Comparison of ENCODE assay signal across 10 cellular contexts in the genomic region with DNA sequence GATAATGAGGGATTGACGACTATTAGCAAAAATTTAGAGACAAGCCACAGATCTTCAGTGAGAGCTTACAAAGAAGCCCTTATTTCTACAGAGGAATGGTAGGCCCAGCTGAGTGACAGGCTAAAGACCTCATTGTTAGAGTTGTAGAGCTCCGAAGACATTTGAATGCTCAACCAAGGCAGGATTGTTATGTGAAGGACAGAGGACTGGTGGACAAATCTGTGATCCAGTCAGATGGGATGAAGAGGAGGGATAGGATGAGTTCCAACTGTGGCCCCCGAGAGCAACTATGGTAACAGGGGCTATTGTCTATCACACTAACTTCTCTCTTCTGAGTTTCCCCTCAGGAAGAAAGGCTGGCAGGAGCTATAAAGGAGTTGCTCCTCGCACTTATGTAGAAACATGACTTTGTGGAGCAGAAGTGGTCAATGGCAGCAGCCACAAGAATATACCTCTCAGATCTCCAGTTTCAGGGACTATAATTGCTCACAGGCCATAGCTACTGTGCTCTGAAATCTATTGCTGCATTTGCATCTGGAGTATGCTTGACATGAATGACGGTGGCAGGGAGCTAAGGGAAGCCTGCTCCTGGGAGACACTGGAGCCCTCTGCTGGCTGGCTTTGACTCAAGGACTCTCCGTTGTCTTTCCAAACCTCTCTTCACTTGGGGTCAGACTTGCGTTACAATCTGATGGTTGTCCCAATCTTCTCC. TPM values are rescaled to one million over a fixed set of nuclear protein-coding genes. Genes with fewer than 3 reads are reported as not detected.
DNase-seq lines count a peak whose midpoint lies in the region; ATAC-seq, FAIRE-seq and TF ChIP-seq lines count a peak whose summit lies in the region.
"Had no signal": no experiment of that assay in that cellular context is flagged by ENCODE, and none has a peak within 500 bp of the region (broad histone marks: within the 10 kb centered on the region; RNA-seq: fewer than 3 reads in every experiment).

No MANE protein-coding gene starts in this region.

- H3K27me3 Mint-ChIP-seq in nephron progenitor cell (ENCODE audit: low read depth, poor library complexity): peaks cover 10% of the 10 kb centered on the region

- H2AFZ ChIP-seq in Karpas-422 (ENCODE audit: low read length): no peak overlapping the region

- H3K4me3 Mint-ChIP-seq in nephron progenitor cell: no peak overlapping the region
- H3K4me3 Mint-ChIP-seq: activated T-cell treated with anti-CD3 and anti-CD28 coated beads, Interleukin-2, amount 50 U/mL, for 4 hours had no signal

- peaks cover 16% of the 10 kb centered on the region for H3K4me1 Mint-ChIP-seq in nephron progenitor cell

- H3K9ac ChIP-seq in Karpas-422 (ENCODE audit: low read length): no peak overlapping the region
- H3K9ac ChIP-seq: BLaER1 treated with 17β-estradiol and CSF1 and Interleukin-3, amounts not matched to agents 10 nM and 100 nM had no signal

- no peaks in the 10 kb centered on the region for H3K9me3 ChIP-seq in Karpas-422 (ENCODE audit: low read length)
- H3K9me3 ChIP-seq: BLaER1 treated with 17β-estradiol and CSF1 and Interleukin-3, amounts not matched to agents 10 nM and 100 nM had no signal

- TF ChIP-seq POLR2A in GM12892 (IDR thresholded peaks at IDR 0.05; ENCODE audit: low read depth, low read length): no peak

- H3K27ac ChIP-seq in Karpas-422 (ENCODE audit: low read length): no peak overlapping the region
- H3K27ac ChIP-seq: BLaER1 treated with 17β-estradiol and CSF1 and Interleukin-3, amounts not matched to agents 10 nM and 100 nM had no signal

- FAIRE-seq in GM12892 (lab: Jason Lieb, UNC): no peak

- H3K4me1 ChIP-seq in Karpas-422 (ENCODE audit: low read length): no peaks in the 10 kb centered on the region
- H3K4me1 ChIP-seq: BLaER1 treated with 17β-estradiol and CSF1 and Interleukin-3, amounts not matched to agents 10 nM and 100 nM had no signal

- no peak overlapping the region for H3K4me2 ChIP-seq in Karpas-422 (ENCODE audit: low read depth, low read length, poor library complexity, severe bottlenecking)
- H3K4me2 ChIP-seq: BLaER1 treated with 17β-estradiol and CSF1 and Interleukin-3, amounts not matched to agents 10 nM and 100 nM had no signal

- H3K27me3 ChIP-seq in Karpas-422 (ENCODE audit: low read length): no peaks in the 10 kb centered on the region
- H3K27me3 ChIP-seq: BLaER1 treated with 17β-estradiol and CSF1 and Interleukin-3, amounts not matched to agents 10 nM and 100 nM had no signal

- H3K9me3 Mint-ChIP-seq in nephron progenitor cell: peaks cover 9% of the 10 kb centered on the region
- H3K9me3 Mint-ChIP-seq: activated T-cell treated with anti-CD3 and anti-CD28 coated beads, Interleukin-2, amount 50 U/mL, for 4 hours had no signal

- H3K36me3 Mint-ChIP-seq in nephron progenitor cell (ENCODE audit: low read depth): no peaks in the 10 kb centered on the region

- ATAC-seq in esophagus mucosa (peak; percentile 65), HG02798 (IDR thresholded peaks at IDR 0.05; ENCODE audit: poor library complexity, unreplicated experiment) (no peak)

- H3K79me2 ChIP-seq in Karpas-422 (ENCODE audit: low read length): no peaks in the 10 kb centered on the region

- DNase-seq in NCI-H2081 (lab: John Stamatoyannopoulos, UW) (peak; percentile 42 to 54), NCI-H2081 treated with DMSO at 0.1 percent for 48 hours (lab: John Stamatoyannopoulos, UW) (no peak), Karpas-422 (peak; percentile 77), SHP77 (lab: John Stamatoyannopoulos, UW) (peak; percentile 21 to 73), nephron progenitor cell (peak; percentile 55), GM12892 (ENCODE audit: insufficient read length) (no peak)
- DNase-seq: activated T-cell treated with anti-CD3 and anti-CD28 coated beads, Interleukin-2, amount 50 U/mL, for 4 hours had no signal

- no peak overlapping the region for H3K27ac Mint-ChIP-seq in nephron progenitor cell

- no peak overlapping the region for H3K4me3 ChIP-seq in Karpas-422 (ENCODE audit: low read length)
- H3K4me3 ChIP-seq: BLaER1 treated with 17β-estradiol and CSF1 and Interleukin-3, amounts not matched to agents 10 nM and 100 nM had no signal

- no peaks in the 10 kb centered on the region for H3K36me3 ChIP-seq in Karpas-422 (ENCODE audit: insufficient read depth, low read length)
- H3K36me3 ChIP-seq: BLaER1 treated with 17β-estradiol and CSF1 and Interleukin-3, amounts not matched to agents 10 nM and 100 nM had no signal

- H3K9me2 ChIP-seq in Karpas-422 (replicated peaks; ENCODE audit: insufficient read depth, low read length): no peaks in the 10 kb centered on the region

- H4K20me1 ChIP-seq in Karpas-422 (ENCODE audit: insufficient read depth, low read depth, low read length): no peaks in the 10 kb centered on the region
- H4K20me1 ChIP-seq: BLaER1 treated with 17β-estradiol and CSF1 and Interleukin-3, amounts not matched to agents 10 nM and 100 nM had no signal

- peak; percentile 49 for TF ChIP-seq CTCF in nephron progenitor cell (IDR thresholded peaks at IDR 0.05)

RNA-seq across cellular contexts. Expression of a gene that starts 50.3 kb away (rescaled TPM):
- not detected in 2 replicates for total RNA-seq in Karpas-422 (2014; rRNA removed; shearing (Covaris generic); ENCODE audit: low replicate concordance)
- total RNA-seq in esophagus mucosa: not detected
- 0.38 TPM for polyA plus RNA-seq in GM12892 (2012; ENCODE audit: missing spikeins)

Comparison
In these comparisons a context has a peak if more than half of its experiments do, and no peak if none do; other contexts are left out.
1. DNase-seq: peak in NCI-H2081 (2 of 2), Karpas-422 (single experiment), SHP77 (2 of 2) and nephron progenitor cell (single experiment); none in NCI-H2081 treated with DMSO at 0.1 percent for 48 hours (single experiment) and GM12892 (single experiment).